1 cellular context compared by ENCODE assay signal in genomic region chr10:70699063-70699658, GRCh38.
A peak's percentile ranks its signal among the peaks of the same experiment; 100 is the strongest.
TF ChIP-seq lines count a peak whose summit lies in the region.

No MANE protein-coding gene starts in this region.

TF ChIP-seq in K562, 482 proteins besides CTCF, POLR2A, EP300 and RAD21:
- TF ChIP-seq DPF2 (IDR thresholded peaks at IDR 0.05), result 0 out of 2 replicates have a peak, but pooled peaks have one; percentile 10
- TF ChIP-seq SMARCA5 (IDR thresholded peaks at IDR 0.05), result peak; percentile 86
- TF ChIP-seq BCOR (IDR thresholded peaks at IDR 0.05), result peak; percentile 98
- peak; percentile 86 for TF ChIP-seq ESRRA (IDR thresholded peaks at IDR 0.05; ENCODE audit: borderline replicate concordance, low read depth)
- TF ChIP-seq RCOR1 (IDR thresholded peaks at IDR 0.05; ENCODE audit: borderline replicate concordance in 1 of 2, low read depth in 2 of 2, low read length in 2 of 2), result peak in 1 of 2 experiments; percentile 56; a peak in 1 of 4 replicates
- TF ChIP-seq RAD51 (IDR thresholded peaks at IDR 0.05; ENCODE audit: borderline replicate concordance, low read depth), result 0 out of 2 replicates have a peak, but pooled peaks have one; percentile 14
- peak; percentile 97 for TF ChIP-seq CHD4 (IDR thresholded peaks at IDR 0.05; ENCODE audit: insufficient read depth, insufficient replicate concordance, low read depth, low read length, poor library complexity, severe bottlenecking)
- TF ChIP-seq HDAC1 (IDR thresholded peaks at IDR 0.05), result peak in 1 of 2 experiments; percentile 76; a peak in 1 of 4 replicates
- no peak for TF ChIP-seq ZBTB11 (CRISPR knock-in tag; IDR thresholded peaks at IDR 0.05)
- TF ChIP-seq ADNP (tag; IDR thresholded peaks at IDR 0.05), result peak; percentile 96
- peak; percentile 87 to 91 for TF ChIP-seq KDM1A (IDR thresholded peaks at IDR 0.05)
- peak; percentile 98 for TF ChIP-seq RBM25 (IDR thresholded peaks at IDR 0.05; ENCODE audit: low read depth, low read length, severe bottlenecking)
- TF ChIP-seq ZBTB7A (IDR thresholded peaks at IDR 0.05; ENCODE audit: borderline replicate concordance, control insufficient read depth, low read depth, low read length), result no peak
- TF ChIP-seq ZNF124 (CRISPR knock-in tag; IDR thresholded peaks at IDR 0.05), result no peak
- no peak for TF ChIP-seq HOXB6 (CRISPR knock-in tag; IDR thresholded peaks at IDR 0.05; ENCODE audit: borderline replicate concordance)
- TF ChIP-seq BRD9 (IDR thresholded peaks at IDR 0.05; ENCODE audit: low read depth, partially characterized antibody), result peak; percentile 34
- 0 out of 2 replicates have a peak, but pooled peaks have one; percentile 7 for TF ChIP-seq ZKSCAN1 (IDR thresholded peaks at IDR 0.05; ENCODE audit: low read depth, low read length)
- 0 out of 4 replicates have a peak, but pooled peaks of 1 of the 2 experiments have one; percentile 10 for TF ChIP-seq FOXK2 (conservative IDR thresholded peaks at IDR 0.05 in 1 of 2, IDR thresholded peaks at IDR 0.05 in 1 of 2; ENCODE audit: low read depth in 2 of 2)
- TF ChIP-seq ZFP36 (IDR thresholded peaks at IDR 0.05; ENCODE audit: low read depth, low read length, partially characterized antibody), result peak; percentile 29
- TF ChIP-seq ZNF408 (CRISPR knock-in tag; IDR thresholded peaks at IDR 0.05; ENCODE audit: low read depth), result no peak
- TF ChIP-seq CBX3 (IDR thresholded peaks at IDR 0.05; ENCODE audit: borderline replicate concordance in 1 of 2, low read length in 2 of 2), result 0 out of 3 replicates have a peak, but pooled peaks of 1 of the 2 experiments have one; percentile 62
- TF ChIP-seq HDAC2 (IDR thresholded peaks at IDR 0.05), result peak; percentile 89; the same call in 1 of the 2 replicates
